ENCODE assay signal across 8 cellular contexts in genomic region chr2:223945755-223946154, GRCh38. TPM values are rescaled to one million over a fixed set of nuclear protein-coding genes. Genes with fewer than 3 reads are reported as not detected.
DNase-seq lines count a peak whose midpoint lies in the region; ATAC-seq and TF ChIP-seq lines count a peak whose summit lies in the region.

No MANE protein-coding gene starts in this region.

- TF ChIP-seq CTCF in gastroesophageal sphincter (IDR thresholded peaks at IDR 0.05), result no peak

- H3K4me3 Mint-ChIP-seq in naive thymus-derived CD4-positive, alpha-beta T cell, result peak overlapping the region; percentile 86 to 98 (median 92)

- no peak for TF ChIP-seq EP300 in gastroesophageal sphincter (IDR thresholded peaks at IDR 0.05)

- peak overlapping the region; percentile 87 for H2AFZ ChIP-seq in ACC112 (ENCODE audit: low read length, unreplicated experiment)

- H3K9me3 Mint-ChIP-seq in naive thymus-derived CD4-positive, alpha-beta T cell, result peaks cover 0 to 2% (median 0%) of the 10 kb centered on the region in 11 donors

- H3K9ac ChIP-seq in HUES6 (ENCODE audit: low read length) (no peak overlapping the region), adipocyte (ENCODE audit: low read length) (peak overlapping the region; percentile 98)

- no peak for TF ChIP-seq POLR2A in gastroesophageal sphincter (IDR thresholded peaks at IDR 0.05)

- no peaks in the 10 kb centered on the region for H3K9me3 ChIP-seq in HUES6 (ENCODE audit: control insufficient read depth, insufficient read depth, low read depth, low read length)
- no peaks in the 10 kb centered on the region for H3K9me3 ChIP-seq in adipocyte (ENCODE audit: control insufficient read depth, low read length)
- H3K9me3 ChIP-seq in naive thymus-derived CD4-positive, alpha-beta T cell (ENCODE audit: control insufficient read depth in 2 of 3, low read length in 3 of 3), result no peaks in the 10 kb centered on the region
- H3K9me3 ChIP-seq in gastroesophageal sphincter, result no peaks in the 10 kb centered on the region

- peaks cover 42 to 71% (median 66%) of the 10 kb centered on the region in 7 donors for H3K4me1 Mint-ChIP-seq in naive thymus-derived CD4-positive, alpha-beta T cell

- DNase-seq in adipocyte (ENCODE audit: low read depth) (no peak), DMS79 treated with DMSO at 0.1 percent for 48 hours (lab: John Stamatoyannopoulos, UW) (no peak), iPS-NIHi7 (ENCODE audit: extremely low spot score) (no peak), D341Med (ENCODE audit: low spot score) (no peak)
- DNase-seq in naive thymus-derived CD4-positive, alpha-beta T cell, result peak in 1 of 9 donors; percentile 16

- CTCF ChIA-PET in naive thymus-derived CD4-positive, alpha-beta T cell (lab: Charles Lee), result interaction anchor here (1.6 kb wide), 1 partner anchor 9 kb away, joined by 8 read pairs; no protein-coding TSS in a partner anchor

- H3K27ac Mint-ChIP-seq in naive thymus-derived CD4-positive, alpha-beta T cell, result peak overlapping the region in 8 of 9 donors; percentile 51 to 93 (median 78)

- peaks cover 0 to 24% (median 8%) of the 10 kb centered on the region in 5 donors for H3K36me3 Mint-ChIP-seq in naive thymus-derived CD4-positive, alpha-beta T cell

- H3K36me3 ChIP-seq in ACC112 (ENCODE audit: insufficient read depth, low read length) (no peaks in the 10 kb centered on the region), HUES6 (ENCODE audit: control insufficient read depth, insufficient read depth, low read length) (no peaks in the 10 kb centered on the region; the same call in 1 of the 2 replicates), adipocyte (ENCODE audit: control insufficient read depth, insufficient read depth, low read length, severe bottlenecking) (no peaks in the 10 kb centered on the region), gastroesophageal sphincter (no peaks in the 10 kb centered on the region)
- peaks cover 0 to 11% (median 0%) of the 10 kb centered on the region in 3 experiments for H3K36me3 ChIP-seq in naive thymus-derived CD4-positive, alpha-beta T cell (ENCODE audit: control insufficient read depth in 2 of 3, insufficient read depth in 3 of 3, low read length in 3 of 3)

- H3K27me3 ChIP-seq in ACC112 (ENCODE audit: insufficient read depth, low read length) (no peaks in the 10 kb centered on the region), HUES6 (ENCODE audit: control insufficient read depth, insufficient read depth, low read length) (no peaks in the 10 kb centered on the region), adipocyte (replicated peaks; ENCODE audit: control insufficient read depth, insufficient read depth, low read length) (no peaks in the 10 kb centered on the region), gastroesophageal sphincter (no peaks in the 10 kb centered on the region)
- no peaks in the 10 kb centered on the region for H3K27me3 ChIP-seq in naive thymus-derived CD4-positive, alpha-beta T cell (ENCODE audit: control insufficient read depth in 2 of 2, insufficient read depth in 2 of 2, low read length in 2 of 2)

- intact Hi-C loops in naive thymus-derived CD4-positive, alpha-beta T cell (cut with micrococcal nuclease), result loop anchor here (1.0 to 10.0 kb wide), 6 partner anchors 12 to 977 kb away; partner anchors contain the start of genes MRPL44 (in 2 of the 2) and CUL3 (in 1 of the 2)

- peaks cover 34% of the 10 kb centered on the region for H3K79me2 ChIP-seq in ACC112 (ENCODE audit: control insufficient read depth, insufficient read depth, low read length, unreplicated experiment)

- H3K4me3 ChIP-seq in ACC112 (ENCODE audit: low read depth, low read length) (peak overlapping the region; percentile 87), HUES6 (ENCODE audit: low read depth, low read length) (peak overlapping the region; percentile 99; the same call in 1 of the 2 replicates), adipocyte (ENCODE audit: low read length) (peak overlapping the region; percentile 85), gastroesophageal sphincter (peak overlapping the region in 1 of 2 donors; percentile 100)
- peak overlapping the region; percentile 77 for H3K4me3 ChIP-seq in naive thymus-derived CD4-positive, alpha-beta T cell (ENCODE audit: low read length)

- 49 to 57% methylated on average over 4 of the region's 4 CpGs for WGBS in gastroesophageal sphincter (ENCODE audit: low coverage in 1 of 2), 2 donors

- no peak for ATAC-seq in naive thymus-derived CD4-positive, alpha-beta T cell
- no peak for ATAC-seq in gastroesophageal sphincter

- POLR2A ChIA-PET in naive thymus-derived CD4-positive, alpha-beta T cell (lab: Charles Lee), result interaction anchor here (0.6 to 4.7 kb wide), 7 partner anchors 9 to 78 kb away, joined by 3 to 30 read pairs (median 6); partner anchors contain the start of gene MRPL44

- no peaks in the 10 kb centered on the region for H3K27me3 Mint-ChIP-seq in naive thymus-derived CD4-positive, alpha-beta T cell

- peaks cover 12% of the 10 kb centered on the region for H3K4me1 ChIP-seq in ACC112 (ENCODE audit: control insufficient read depth, insufficient read depth, low read length, unreplicated experiment)
- H3K4me1 ChIP-seq in HUES6 (ENCODE audit: control insufficient read depth, insufficient read depth, low read length), result peaks cover 34% of the 10 kb centered on the region
- peaks cover 16% of the 10 kb centered on the region for H3K4me1 ChIP-seq in adipocyte (ENCODE audit: control insufficient read depth, insufficient read depth, low read length)
- peaks cover 24 to 48% of the 10 kb centered on the region in 2 donors for H3K4me1 ChIP-seq in naive thymus-derived CD4-positive, alpha-beta T cell (ENCODE audit: control insufficient read depth in 2 of 2, insufficient read depth in 2 of 2, low read length in 2 of 2)
- H3K4me1 ChIP-seq in gastroesophageal sphincter, result peaks cover 0 to 41% (median 14%) of the 10 kb centered on the region in 3 donors

- H3K27ac ChIP-seq in ACC112 (ENCODE audit: low read depth, low read length) (no peak overlapping the region), HUES6 (ENCODE audit: low read depth, low read length) (no peak overlapping the region), gastroesophageal sphincter (peak overlapping the region in 2 of 4 donors; percentile 93 to 99)
- H3K27ac ChIP-seq in naive thymus-derived CD4-positive, alpha-beta T cell (ENCODE audit: low read depth, low read length), result peak overlapping the region; percentile 67

RNA-seq across cellular contexts. Expression of gene WDFY1, which starts 0.6 kb away (rescaled TPM):
- total RNA-seq in naive thymus-derived CD4-positive, alpha-beta T cell, result 10 to 100 TPM; 25.3 to 80.1 (median 29.9) TPM
- 10 to 100 TPM; 13.9 to 15.0 TPM for polyA plus RNA-seq in naive thymus-derived CD4-positive, alpha-beta T cell
- total RNA-seq in gastroesophageal sphincter, result 10 to 100 TPM; 26.3 to 49.7 (median 39.3) TPM

RNA-seq across cellular contexts. Expression of gene MRPL44, which starts 11.5 kb away (rescaled TPM):
- total RNA-seq in naive thymus-derived CD4-positive, alpha-beta T cell, result 10 to 100 TPM; 18.0 to 31.2 (median 26.8) TPM
- 10 to 100 TPM; 33.1 to 36.2 TPM for polyA plus RNA-seq in naive thymus-derived CD4-positive, alpha-beta T cell
- 10 to 100 TPM; 20.3 to 41.8 (median 23.5) TPM for total RNA-seq in gastroesophageal sphincter
